In the genomic region with DNA sequence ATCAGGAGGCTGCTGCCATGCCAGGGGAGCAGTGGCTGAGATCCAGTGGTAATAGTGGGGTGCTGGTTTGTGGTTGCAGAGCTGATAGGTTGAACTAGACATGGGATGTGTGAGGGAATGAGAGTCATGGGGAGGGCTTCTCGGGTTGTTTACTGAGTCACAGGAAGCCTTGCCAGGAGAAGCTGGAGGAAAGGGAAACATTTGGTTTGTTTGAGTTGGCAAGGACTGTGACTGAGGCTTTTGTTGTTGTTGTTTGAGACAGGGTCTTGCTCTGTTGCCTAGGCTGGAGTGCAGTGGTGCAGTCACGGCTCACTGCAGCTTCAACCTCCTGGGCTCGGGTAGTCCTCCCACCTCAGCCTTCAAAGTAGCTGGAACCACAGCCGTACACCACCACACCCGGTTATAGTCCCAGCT, we compare ENCODE assay signal across 8 cellular contexts. TPM values are rescaled to one million over a fixed set of nuclear protein-coding genes. Genes with fewer than 3 reads are reported as not detected.
DNase-seq lines count a peak whose midpoint lies in the region; ATAC-seq and TF ChIP-seq lines count a peak whose summit lies in the region.

No MANE protein-coding gene starts in this region.

- H4K20me1 ChIP-seq in hepatocyte (ENCODE audit: insufficient read depth, poor library complexity, severe bottlenecking): no peaks in the 10 kb centered on the region

- H2AFZ ChIP-seq in hepatocyte: no peak overlapping the region

- DNase-seq in NCI-H345 treated with DMSO at 0.1 percent for 48 hours (lab: John Stamatoyannopoulos, UW; ENCODE audit: unreplicated experiment) (peak; percentile 72), dermis microvascular lymphatic vessel endothelial cell (ENCODE audit: low read depth in 2 of 2) (peak; percentile 77 to 97), hepatocyte (ENCODE audit: low spot score) (no peak), COR-L47 (lab: John Stamatoyannopoulos, UW) (no peak), NK-92 (lab: John Stamatoyannopoulos, UW; ENCODE audit: unreplicated experiment) (no peak)
- DNase-seq in naive thymus-derived CD8-positive, alpha-beta T cell: peak in 4 of 10 donors; percentile 14 to 39 (median 31)
- DNase-seq in stimulated activated naive CD8-positive, alpha-beta T cell treated with anti-CD3 and anti-CD28 coated beads, Interleukin-15, Interleukin-2, amounts not matched to agents 100 U/mL and 50 U/mL, for 24 hours: no peak

- H3K27ac ChIP-seq in C4-2B (peak overlapping the region; percentile 49), hepatocyte (no peak overlapping the region)

- WGBS in hepatocyte (ENCODE audit: low lambda C conversion rate, missing lambda C conversion rate): 94% methylated on average over 5 of the region's 5 CpGs

- H3K4me1 ChIP-seq in hepatocyte (ENCODE audit: insufficient read depth): no peaks in the 10 kb centered on the region

- no peaks in the 10 kb centered on the region for H3K27me3 Mint-ChIP-seq in naive thymus-derived CD8-positive, alpha-beta T cell

- H3K4me3 ChIP-seq in hepatocyte: no peak overlapping the region

- no peaks in the 10 kb centered on the region for H3K9me3 Mint-ChIP-seq in naive thymus-derived CD8-positive, alpha-beta T cell

- peaks cover 0 to 27% (median 12%) of the 10 kb centered on the region in 4 donors for H3K4me1 Mint-ChIP-seq in naive thymus-derived CD8-positive, alpha-beta T cell

- H3K27ac Mint-ChIP-seq in naive thymus-derived CD8-positive, alpha-beta T cell: peak overlapping the region in 9 of 10 donors; percentile 31 to 96 (median 92)

- TF ChIP-seq CTCF in C4-2B (conservative IDR thresholded peaks at IDR 0.05) (no peak), hepatocyte (IDR thresholded peaks at IDR 0.05; ENCODE audit: poor library complexity) (no peak)

- H3K9me3 ChIP-seq in hepatocyte (ENCODE audit: low read depth): no peaks in the 10 kb centered on the region

- H3K4me2 ChIP-seq in hepatocyte: no peak overlapping the region

- ATAC-seq in naive thymus-derived CD8-positive, alpha-beta T cell: peak; percentile 72 to 91
- ATAC-seq in stimulated activated naive CD8-positive, alpha-beta T cell treated with anti-CD3 and anti-CD28 coated beads, Interleukin-15, Interleukin-2, amounts not matched to agents 100 U/mL and 50 U/mL, for 24 hours: no peak

- no peaks in the 10 kb centered on the region for H3K9me2 ChIP-seq in hepatocyte (replicated peaks; ENCODE audit: insufficient read depth)

- POLR2A ChIA-PET in naive thymus-derived CD8-positive, alpha-beta T cell (lab: Charles Lee): interaction anchor here (0.7 to 2.5 kb wide), 4 partner anchors 10 to 50 kb away, joined by 3 to 12 read pairs (median 3); a partner anchor contains a TSS

- H3K4me3 Mint-ChIP-seq in naive thymus-derived CD8-positive, alpha-beta T cell: peak overlapping the region in 8 of 10 donors; percentile 18 to 71 (median 40)

- no peaks in the 10 kb centered on the region for H3K27me3 ChIP-seq in hepatocyte

- H3K36me3 ChIP-seq in hepatocyte (replicated peaks; ENCODE audit: insufficient read depth, low read depth): no peaks in the 10 kb centered on the region

- no peaks in the 10 kb centered on the region for H3K79me2 ChIP-seq in hepatocyte

- peaks cover 8 to 93% (median 63%) of the 10 kb centered on the region in 3 donors for H3K36me3 Mint-ChIP-seq in naive thymus-derived CD8-positive, alpha-beta T cell

RNA-seq across cellular contexts. Expression of a gene that starts 49.3 kb away (rescaled TPM):
- total RNA-seq in dermis microvascular lymphatic vessel endothelial cell: 18.4 and 23.9 TPM in 2 replicates
- total RNA-seq in naive thymus-derived CD8-positive, alpha-beta T cell: 100 to 1,000 TPM; 162 to 164 TPM
- 10 to 100 TPM in 2 of 3 donors, 1 to 10 TPM in 1; 7.1 to 19.1 (median 12.5) TPM for polyA plus RNA-seq in naive thymus-derived CD8-positive, alpha-beta T cell
- 24.7 and 34.5 TPM in 2 replicates for total RNA-seq in hepatocyte
- polyA plus RNA-seq in hepatocyte: 20.9 and 21.7 TPM in 2 replicates

RNA-seq across cellular contexts. Expression of a gene that starts 55.1 kb away (rescaled TPM):
- total RNA-seq in dermis microvascular lymphatic vessel endothelial cell: not detected in 2 replicates
- not detected for total RNA-seq in naive thymus-derived CD8-positive, alpha-beta T cell
- polyA plus RNA-seq in naive thymus-derived CD8-positive, alpha-beta T cell: not detected
- total RNA-seq in hepatocyte: not detected in 2 replicates
- not detected in 2 replicates for polyA plus RNA-seq in hepatocyte

Comparison
In these comparisons a context has a peak if more than half of its experiments do, and no peak if none do; other contexts are left out.
1. DNase-seq: peak in NCI-H345 treated with DMSO at 0.1 percent for 48 hours (single experiment) and dermis microvascular lymphatic vessel endothelial cell (2 of 2); none in hepatocyte (single experiment), COR-L47 (single experiment), NK-92 (single experiment) and stimulated activated naive CD8-positive, alpha-beta T cell treated with anti-CD3 and anti-CD28 coated beads, Interleukin-15, Interleukin-2, amounts not matched to agents 100 U/mL and 50 U/mL, for 24 hours (single experiment).